In the genomic region with DNA sequence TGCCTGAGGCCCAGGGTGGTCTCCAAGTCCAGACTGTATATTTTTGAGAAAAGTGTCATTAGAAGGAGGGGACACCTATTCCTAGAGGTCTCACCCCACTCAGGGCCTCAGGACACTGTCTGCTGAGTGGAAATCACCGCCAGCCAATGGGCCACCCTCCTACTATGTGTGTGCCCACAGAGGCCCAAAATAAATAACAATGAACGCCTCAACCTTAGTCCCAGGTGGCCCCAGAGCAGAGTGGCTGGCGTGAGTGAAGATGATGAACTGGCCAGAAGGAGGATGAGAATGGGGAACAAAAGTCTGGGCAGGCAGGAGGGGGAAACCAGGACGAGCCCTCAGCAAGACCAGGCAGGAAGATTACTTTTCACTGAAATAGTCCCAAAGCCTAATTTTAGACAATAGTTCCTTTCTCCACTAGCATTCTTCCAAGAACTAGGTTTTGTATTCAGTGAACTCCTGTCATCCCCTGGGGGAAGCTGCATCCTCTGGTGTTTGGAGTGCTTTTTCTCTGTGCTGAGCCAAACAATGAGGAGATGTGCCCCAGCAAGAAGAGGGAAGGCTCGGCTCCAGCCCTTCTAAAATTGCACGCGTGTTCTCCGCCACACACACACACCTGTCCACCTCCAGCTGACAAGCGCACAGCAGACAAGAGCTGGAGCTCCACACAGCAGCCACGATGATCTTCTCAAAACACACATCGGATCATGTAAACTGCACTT, we compare ENCODE assay signal across 26 cellular contexts.
DNase-seq lines count a peak whose midpoint lies in the region; ATAC-seq and TF ChIP-seq lines count a peak whose summit lies in the region.
"Had no signal": no experiment of that assay in that cellular context is flagged by ENCODE, and none has a peak within 500 bp of the region (broad histone marks: within the 10 kb centered on the region; RNA-seq: fewer than 3 reads in every experiment).

No MANE protein-coding gene starts in this region.

- no peaks in the 10 kb centered on the region for H3K9me3 Mint-ChIP-seq in endothelial cell (ENCODE audit: unreplicated experiment)
- H3K9me3 Mint-ChIP-seq in nephron: no peaks in the 10 kb centered on the region
- H3K9me3 Mint-ChIP-seq: effector memory CD8-positive, alpha-beta T cell; T-cell had no signal

- H3K4me3 Mint-ChIP-seq in endothelial cell (ENCODE audit: unreplicated experiment) (no peak overlapping the region), nephron (no peak overlapping the region)
- H3K4me3 Mint-ChIP-seq: activated CD8-positive, alpha-beta T cell treated with anti-CD3 and anti-CD28 coated beads, Interleukin-2, amount 10 ng/mL, durations not matched to agents 7 days and 5 days; CD8-positive, alpha-beta memory T cell; effector memory CD8-positive, alpha-beta T cell; T-cell had no signal

- TF ChIP-seq CTCF in endothelial cell (IDR thresholded peaks at IDR 0.05; ENCODE audit: unreplicated experiment) (no peak), nephron (IDR thresholded peaks at IDR 0.05; ENCODE audit: unreplicated experiment in 3 of 3) (no peak), tibial artery (IDR thresholded peaks at IDR 0.05) (no peak)

- H3K27ac Mint-ChIP-seq in endothelial cell (ENCODE audit: unreplicated experiment) (peak overlapping the region; percentile 39), nephron (peak overlapping the region; percentile 52 to 84 (median 53))
- H3K27ac Mint-ChIP-seq: activated CD8-positive, alpha-beta T cell treated with anti-CD3 and anti-CD28 coated beads, Interleukin-2, amount 10 ng/mL, durations not matched to agents 7 days and 5 days; CD8-positive, alpha-beta memory T cell; effector memory CD8-positive, alpha-beta T cell; T-cell had no signal

- peak overlapping the region; percentile 70 to 96 for H3K27ac ChIP-seq in tibial artery
- H3K27ac ChIP-seq: brain microvascular endothelial cell, colonic mucosa, HL-60, tibial nerve had no signal

- DNase-seq in NCI-H2171 treated with DMSO at 0.1 percent for 48 hours (lab: John Stamatoyannopoulos, UW) (peak; percentile 27), NCI-H2171 (lab: John Stamatoyannopoulos, UW) (no peak), endothelial cell (ENCODE audit: low spot score) (no peak), tibial artery (peak in 1 of 2 donors; percentile 42), glomerular visceral epithelial cell (ENCODE audit: extremely low spot score) (no peak), Ammon's horn (ENCODE audit: low spot score) (no peak)
- DNase-seq: 8988T; activated CD8-positive, alpha-beta T cell treated with anti-CD3 and anti-CD28 coated beads, Interleukin-2, amount 10 ng/mL, durations not matched to agents 7 days and 5 days; activated gamma-delta T cell treated with Interleukin-2 at 50 U/mL for 16 hours; brain microvascular endothelial cell; CD8-positive, alpha-beta memory T cell; colonic mucosa; effector memory CD8-positive, alpha-beta T cell; GDM1; NCI-H1092; NCI-H187 treated with DMSO at 0.1 percent for 48 hours; NCI-H446 treated with DMSO at 0.1 percent for 48 hours; SHP77; stimulated activated CD4-positive, alpha-beta T cell treated with anti-CD3 and anti-CD28 coated beads, Interleukin-4, amount 100 ng/mL, for 4 hours; stimulated activated naive CD4-positive, alpha-beta T cell; T-cell had no signal

- no peak overlapping the region for H3K4me3 ChIP-seq in tibial artery
- H3K4me3 ChIP-seq: colonic mucosa, tibial nerve had no signal

- H3K4me1 ChIP-seq in tibial artery: peaks cover 0 to 100% (median 73%) of the 10 kb centered on the region in 4 donors
- H3K4me1 ChIP-seq: colonic mucosa had no signal

- no peak for ATAC-seq in activated CD4-positive, CD25-positive, alpha-beta regulatory T cell treated with anti-CD3 and anti-CD28 coated beads, Interleukin-2, amount 50 U/mL, for 24 hours
- ATAC-seq: activated CD8-positive, alpha-beta T cell treated with anti-CD3 and anti-CD28 coated beads, Interleukin-2, amount 10 ng/mL, durations not matched to agents 7 days and 5 days; effector memory CD8-positive, alpha-beta T cell; HCT116; T-cell had no signal

- H3K27me3 ChIP-seq in tibial artery: no peaks in the 10 kb centered on the region
- H3K27me3 ChIP-seq: colonic mucosa, tibial nerve had no signal

- no peaks in the 10 kb centered on the region for H3K36me3 ChIP-seq in tibial artery
- H3K36me3 ChIP-seq: brain microvascular endothelial cell, colonic mucosa, tibial nerve had no signal

- H3K9me3 ChIP-seq in tibial artery: no peaks in the 10 kb centered on the region
- H3K9me3 ChIP-seq: colonic mucosa, tibial nerve had no signal

- H3K36me3 Mint-ChIP-seq in endothelial cell (ENCODE audit: low read depth, unreplicated experiment): no peaks in the 10 kb centered on the region
- no peaks in the 10 kb centered on the region for H3K36me3 Mint-ChIP-seq in nephron (ENCODE audit: low read depth)
- H3K36me3 Mint-ChIP-seq: CD8-positive, alpha-beta memory T cell; T-cell had no signal

- H3K4me1 Mint-ChIP-seq in endothelial cell (ENCODE audit: unreplicated experiment) (no peaks in the 10 kb centered on the region), nephron (peaks cover 45% of the 10 kb centered on the region)
- H3K4me1 Mint-ChIP-seq: CD8-positive, alpha-beta memory T cell; T-cell had no signal

- intact Hi-C loops in tibial artery (cut with DNase I; ENCODE audit: low total_unique reads): no loop called here

- H3K27me3 Mint-ChIP-seq in endothelial cell (ENCODE audit: unreplicated experiment) (peaks cover 7% of the 10 kb centered on the region), nephron (ENCODE audit: low read depth) (peaks cover 7% of the 10 kb centered on the region)
